In genomic region chrX:153684447-153685178, GRCh38 we compare ENCODE assay signal across 18 cellular contexts. TPM values are rescaled to one million over a fixed set of nuclear protein-coding genes. Genes with fewer than 3 reads are reported as not detected.
DNase-seq lines count a peak whose midpoint lies in the region; ATAC-seq, FAIRE-seq and TF ChIP-seq lines count a peak whose summit lies in the region.
"Had no signal": no experiment of that assay in that cellular context is flagged by ENCODE, and none has a peak within 500 bp of the region (broad histone marks: within the 10 kb centered on the region; RNA-seq: fewer than 3 reads in every experiment).

No MANE protein-coding gene starts in this region.

- DNase-seq in NT2/D1 (ENCODE audit: low read depth, low spot score) = no peak
- DNase-seq in endodermal cell = peak; percentile 67
- peak in 5 of 6 donors; percentile 8 to 36 (median 21) for DNase-seq in pancreas
- DNase-seq in RPMI8226 = no peak
- DNase-seq: activated T-cell treated with anti-CD3 and anti-CD28 coated beads, Interleukin-2, amount 50 U/mL, for 24 hours; amniotic stem cell; C1 segment of cervical spinal cord; Kasumi-1; left ventricle myocardium inferior; NCI-H1694 treated with DMSO at 0.1 percent for 48 hours; NCI-H774 had no signal

- no peak overlapping the region for H3K4me3 Mint-ChIP-seq in endodermal cell
- H3K4me3 Mint-ChIP-seq: activated T-cell treated with anti-CD3 and anti-CD28 coated beads, Interleukin-2, amount 50 U/mL, for 24 hours; stimulated activated naive CD8-positive, alpha-beta T cell treated with anti-CD3 and anti-CD28 coated beads, Interleukin-15, Interleukin-2, amounts not matched to agents 100 ng/mL and 50 ng/mL, for 24 hours; T-helper 1 cell treated with Interleukin-12 subunit alpha and Interleukin-12 subunit beta and Interleukin-4 antibody, amounts not matched to agents 30 μg/mL and 1 μg/mL, for 36 hours had no signal

- H3K36me3 ChIP-seq in NT2/D1 (ENCODE audit: insufficient read depth, insufficient read length, low read length) = peaks cover under 1% of the 10 kb centered on the region
- H3K36me3 ChIP-seq in endodermal cell (ENCODE audit: control insufficient read depth, insufficient read depth, low read length) = no peaks in the 10 kb centered on the region
- no peaks in the 10 kb centered on the region for H3K36me3 ChIP-seq in pancreas
- H3K36me3 ChIP-seq: left ventricle myocardium inferior had no signal

- H3K4me1 Mint-ChIP-seq in endodermal cell = peaks cover 9% of the 10 kb centered on the region

- H3K9me3 Mint-ChIP-seq in endodermal cell = peaks cover 59% of the 10 kb centered on the region
- H3K9me3 Mint-ChIP-seq: activated T-cell treated with anti-CD3 and anti-CD28 coated beads, Interleukin-2, amount 50 U/mL, for 24 hours; stimulated activated naive CD8-positive, alpha-beta T cell treated with anti-CD3 and anti-CD28 coated beads, Interleukin-15, Interleukin-2, amounts not matched to agents 100 ng/mL and 50 ng/mL, for 24 hours; T-helper 1 cell treated with Interleukin-12 subunit alpha and Interleukin-12 subunit beta and Interleukin-4 antibody, amounts not matched to agents 30 μg/mL and 1 μg/mL, for 36 hours had no signal

- H3K27ac ChIP-seq in endodermal cell (ENCODE audit: low read depth, low read length) (peak overlapping the region; percentile 96), pancreas (no peak overlapping the region)
- H3K27ac ChIP-seq: HL-60, left ventricle myocardium inferior had no signal

- peaks cover 4% of the 10 kb centered on the region for H3K36me3 Mint-ChIP-seq in endodermal cell (ENCODE audit: low read depth)

- H3K4me1 ChIP-seq in NT2/D1 (ENCODE audit: insufficient read depth, insufficient read length) (no peaks in the 10 kb centered on the region), endodermal cell (ENCODE audit: control insufficient read depth, insufficient read depth, low read length) (no peaks in the 10 kb centered on the region), pancreas (no peaks in the 10 kb centered on the region)

- ATAC-seq in pancreas (no peak), HG03457 (IDR thresholded peaks at IDR 0.05; ENCODE audit: unreplicated experiment) (no peak)

- H3K9me3 ChIP-seq in NT2/D1 (ENCODE audit: insufficient read depth, low read length) (no peaks in the 10 kb centered on the region), endodermal cell (ENCODE audit: control insufficient read depth, low read length) (no peaks in the 10 kb centered on the region), pancreas (no peaks in the 10 kb centered on the region)
- H3K9me3 ChIP-seq: left ventricle myocardium inferior had no signal

- FAIRE-seq in pancreas (lab: Jason Lieb, UNC) = no peak
- FAIRE-seq: colon had no signal

- WGBS in endodermal cell (ENCODE audit: insufficient coverage in 1 of 2, insufficient read length in 1 of 2), 2 experiments = 33 to 34% methylated on average over 5 to 12 of the region's 22 CpGs
- 51 to 60% methylated on average over 20 to 22 of the region's 22 CpGs for WGBS in pancreas, 2 donors

- TF ChIP-seq CTCF in endodermal cell (conservative IDR thresholded peaks at IDR 0.05) (no peak), pancreas (IDR thresholded peaks at IDR 0.05) (no peak)

- peak overlapping the region; percentile 56 for H3K9ac ChIP-seq in NT2/D1 (ENCODE audit: insufficient read length, low read depth)
- no peak overlapping the region for H3K9ac ChIP-seq in endodermal cell (ENCODE audit: extremely low read depth, low read length, poor library complexity, severe bottlenecking)

- H3K27me3 Mint-ChIP-seq in endodermal cell (ENCODE audit: insufficient read depth) = peaks cover 2% of the 10 kb centered on the region

- H3K27ac Mint-ChIP-seq in endodermal cell = no peak overlapping the region
- H3K27ac Mint-ChIP-seq: activated T-cell treated with anti-CD3 and anti-CD28 coated beads, Interleukin-2, amount 50 U/mL, for 24 hours; stimulated activated naive CD8-positive, alpha-beta T cell treated with anti-CD3 and anti-CD28 coated beads, Interleukin-15, Interleukin-2, amounts not matched to agents 100 ng/mL and 50 ng/mL, for 24 hours; T-helper 1 cell treated with Interleukin-12 subunit alpha and Interleukin-12 subunit beta and Interleukin-4 antibody, amounts not matched to agents 30 μg/mL and 1 μg/mL, for 36 hours had no signal

- H3K4me3 ChIP-seq in NT2/D1 (ENCODE audit: insufficient read length, low read depth) (peak overlapping the region; percentile 21), endodermal cell (ENCODE audit: low read length) (no peak overlapping the region), pancreas (no peak overlapping the region)
- H3K4me3 ChIP-seq: left ventricle myocardium inferior had no signal

- H3K27me3 ChIP-seq in NT2/D1 (ENCODE audit: insufficient read depth, insufficient read length) (no peaks in the 10 kb centered on the region), endodermal cell (ENCODE audit: control insufficient read depth, insufficient read depth, low read length, poor library complexity, severe bottlenecking) (no peaks in the 10 kb centered on the region), pancreas (no peaks in the 10 kb centered on the region)

- intact Hi-C loops in pancreas (cut with DNase I) = no loop called here

RNA-seq across cellular contexts. Expression of gene SLC6A8, which starts 3.1 kb away (rescaled TPM):
- total RNA-seq in endodermal cell (100 to 1,000 TPM in 1 of 2 donors, 10 to 100 TPM in 1; 57.6 to 121 TPM), pancreas (10 to 100 TPM in 4 of 6 donors, 1 to 10 TPM in 2; 8.4 to 15.8 (median 11.1) TPM)
- 144 TPM for polyA plus RNA-seq in endodermal cell (2013, experiment 1 of 2)
- 117 TPM for polyA plus RNA-seq in endodermal cell (2013, experiment 2 of 2)
- polyA plus RNA-seq in pancreas = 10 to 100 TPM; 12.3 to 14.4 TPM

RNA-seq across cellular contexts. Expression of gene PNCK, which starts 11.0 kb away (rescaled TPM):
- 10 to 100 TPM in 1 of 2 donors, 1 to 10 TPM in 1; 2.8 to 12.9 TPM for total RNA-seq in endodermal cell
- polyA plus RNA-seq in endodermal cell (2013, experiment 1 of 2) = 11.1 TPM
- 9.0 TPM for polyA plus RNA-seq in endodermal cell (2013, experiment 2 of 2)
- total RNA-seq in pancreas = under 1 TPM in 3 of 6 donors, not detected in 3; 0.35 to 0.67 (median 0.49) TPM
- polyA plus RNA-seq in pancreas = under 1 TPM; 0.28 to 0.99 TPM
- total RNA-seq: RPMI7951, skeletal muscle tissue had no signal

RNA-seq across cellular contexts. Expression of gene DUSP9, which starts 37.6 kb away (rescaled TPM):
- total RNA-seq in endodermal cell = under 1 TPM; 0.18 to 0.31 TPM
- polyA plus RNA-seq in endodermal cell (2013, experiment 1 of 2) = 1.5 TPM
- polyA plus RNA-seq in endodermal cell (2013, experiment 2 of 2) = 1.3 TPM
- under 1 TPM in 3 of 6 donors, not detected in 3; 0.09 to 0.28 (median 0.14) TPM for total RNA-seq in pancreas
- under 1 TPM in 1 of 2 donors, not detected in 1; 0.07 TPM for polyA plus RNA-seq in pancreas
- total RNA-seq: left ventricle myocardium inferior, RPMI7951, skeletal muscle tissue had no signal

RNA-seq across cellular contexts. Expression of gene BCAP31, which starts 39.6 kb away (rescaled TPM):
- 100 to 1,000 TPM; 192 to 206 TPM for total RNA-seq in endodermal cell
- polyA plus RNA-seq in endodermal cell (2013, experiment 1 of 2) = 116 TPM
- polyA plus RNA-seq in endodermal cell (2013, experiment 2 of 2) = 113 TPM
- 100 to 1,000 TPM in 2 of 6 donors, 10 to 100 TPM in 4; 72.2 to 118 (median 88.4) TPM for total RNA-seq in pancreas
- 10 to 100 TPM; 66.3 to 90.1 TPM for polyA plus RNA-seq in pancreas

RNA-seq across cellular contexts. Expression of gene ABCD1, which starts 40.0 kb away (rescaled TPM):
- total RNA-seq in endodermal cell (10 to 100 TPM; 17.9 to 18.2 TPM), pancreas (10 to 100 TPM in 3 of 6 donors, 1 to 10 TPM in 3; 5.8 to 13.2 (median 9.8) TPM)
- polyA plus RNA-seq in endodermal cell (2013, experiment 1 of 2) = 12.6 TPM
- 15.8 TPM for polyA plus RNA-seq in endodermal cell (2013, experiment 2 of 2)
- polyA plus RNA-seq in pancreas = 10 to 100 TPM in 1 of 2 donors, 1 to 10 TPM in 1; 6.7 to 11.9 TPM

Comparison
In these comparisons a context has a peak if more than half of its experiments do, and no peak if none do; other contexts are left out.
1. DNase-seq: peak in endodermal cell (single experiment) and pancreas (5 of 6); none in NT2/D1 (single experiment) and RPMI8226 (single experiment).